ENCODE assay signal across 2 cellular contexts in genomic region chr16:1858189-1858588, GRCh38.
TF ChIP-seq lines count a peak whose summit lies in the region.

No MANE protein-coding gene starts in this region.

TF ChIP-seq in SK-N-SH treated with all-trans-retinoic acid at 6 μM for 48 hours, 23 proteins besides CTCF, POLR2A, EP300 and RAD21 (continued from another document):
- TF ChIP-seq, protein P1, sequence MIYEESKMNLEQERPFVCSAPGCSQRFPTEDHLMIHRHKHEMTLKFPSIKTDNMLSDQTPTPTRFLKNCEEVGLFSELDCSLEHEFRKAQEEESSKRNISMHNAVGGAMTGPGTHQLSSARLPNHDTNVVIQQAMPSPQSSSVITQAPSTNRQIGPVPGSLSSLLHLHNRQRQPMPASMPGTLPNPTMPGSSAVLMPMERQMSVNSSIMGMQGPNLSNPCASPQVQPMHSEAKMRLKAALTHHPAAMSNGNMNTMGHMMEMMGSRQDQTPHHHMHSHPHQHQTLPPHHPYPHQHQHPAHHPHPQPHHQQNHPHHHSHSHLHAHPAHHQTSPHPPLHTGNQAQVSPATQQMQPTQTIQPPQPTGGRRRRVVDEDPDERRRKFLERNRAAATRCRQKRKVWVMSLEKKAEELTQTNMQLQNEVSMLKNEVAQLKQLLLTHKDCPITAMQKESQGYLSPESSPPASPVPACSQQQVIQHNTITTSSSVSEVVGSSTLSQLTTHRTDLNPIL (CRISPR knock-in tag; IDR thresholded peaks at IDR 0.05; ENCODE audit: low read depth), result no peak
- TF ChIP-seq ZFP3 (CRISPR knock-in tag; IDR thresholded peaks at IDR 0.05), result no peak
- no peak for TF ChIP-seq ZNF565 (CRISPR knock-in tag; conservative IDR thresholded peaks at IDR 0.05; ENCODE audit: low read depth)
- no peak for TF ChIP-seq ZNF8 (CRISPR knock-in tag; IDR thresholded peaks at IDR 0.05)
- TF ChIP-seq ZNF70 (CRISPR knock-in tag; IDR thresholded peaks at IDR 0.05), result no peak
- no peak for TF ChIP-seq PPARA (CRISPR knock-in tag; IDR thresholded peaks at IDR 0.05; ENCODE audit: borderline replicate concordance)
- TF ChIP-seq TSHZ2 (CRISPR knock-in tag; IDR thresholded peaks at IDR 0.05), result no peak

TF ChIP-seq in SK-N-SH, 30 proteins besides CTCF, POLR2A, EP300 and RAD21 (continued from another document):
- TF ChIP-seq, protein P2, sequence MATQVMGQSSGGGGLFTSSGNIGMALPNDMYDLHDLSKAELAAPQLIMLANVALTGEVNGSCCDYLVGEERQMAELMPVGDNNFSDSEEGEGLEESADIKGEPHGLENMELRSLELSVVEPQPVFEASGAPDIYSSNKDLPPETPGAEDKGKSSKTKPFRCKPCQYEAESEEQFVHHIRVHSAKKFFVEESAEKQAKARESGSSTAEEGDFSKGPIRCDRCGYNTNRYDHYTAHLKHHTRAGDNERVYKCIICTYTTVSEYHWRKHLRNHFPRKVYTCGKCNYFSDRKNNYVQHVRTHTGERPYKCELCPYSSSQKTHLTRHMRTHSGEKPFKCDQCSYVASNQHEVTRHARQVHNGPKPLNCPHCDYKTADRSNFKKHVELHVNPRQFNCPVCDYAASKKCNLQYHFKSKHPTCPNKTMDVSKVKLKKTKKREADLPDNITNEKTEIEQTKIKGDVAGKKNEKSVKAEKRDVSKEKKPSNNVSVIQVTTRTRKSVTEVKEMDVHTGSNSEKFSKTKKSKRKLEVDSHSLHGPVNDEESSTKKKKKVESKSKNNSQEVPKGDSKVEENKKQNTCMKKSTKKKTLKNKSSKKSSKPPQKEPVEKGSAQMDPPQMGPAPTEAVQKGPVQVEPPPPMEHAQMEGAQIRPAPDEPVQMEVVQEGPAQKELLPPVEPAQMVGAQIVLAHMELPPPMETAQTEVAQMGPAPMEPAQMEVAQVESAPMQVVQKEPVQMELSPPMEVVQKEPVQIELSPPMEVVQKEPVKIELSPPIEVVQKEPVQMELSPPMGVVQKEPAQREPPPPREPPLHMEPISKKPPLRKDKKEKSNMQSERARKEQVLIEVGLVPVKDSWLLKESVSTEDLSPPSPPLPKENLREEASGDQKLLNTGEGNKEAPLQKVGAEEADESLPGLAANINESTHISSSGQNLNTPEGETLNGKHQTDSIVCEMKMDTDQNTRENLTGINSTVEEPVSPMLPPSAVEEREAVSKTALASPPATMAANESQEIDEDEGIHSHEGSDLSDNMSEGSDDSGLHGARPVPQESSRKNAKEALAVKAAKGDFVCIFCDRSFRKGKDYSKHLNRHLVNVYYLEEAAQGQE (IDR thresholded peaks at IDR 0.05; ENCODE audit: low read depth, low read length), result no peak
- TF ChIP-seq NFIC (IDR thresholded peaks at IDR 0.05; ENCODE audit: borderline replicate concordance), result no peak
- TF ChIP-seq, protein P3, sequence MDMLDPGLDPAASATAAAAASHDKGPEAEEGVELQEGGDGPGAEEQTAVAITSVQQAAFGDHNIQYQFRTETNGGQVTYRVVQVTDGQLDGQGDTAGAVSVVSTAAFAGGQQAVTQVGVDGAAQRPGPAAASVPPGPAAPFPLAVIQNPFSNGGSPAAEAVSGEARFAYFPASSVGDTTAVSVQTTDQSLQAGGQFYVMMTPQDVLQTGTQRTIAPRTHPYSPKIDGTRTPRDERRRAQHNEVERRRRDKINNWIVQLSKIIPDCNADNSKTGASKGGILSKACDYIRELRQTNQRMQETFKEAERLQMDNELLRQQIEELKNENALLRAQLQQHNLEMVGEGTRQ (IDR thresholded peaks at IDR 0.05; ENCODE audit: borderline replicate concordance, low read depth, low read length), result no peak
- TF ChIP-seq CHD2 (IDR thresholded peaks at IDR 0.05; ENCODE audit: low read length, partially characterized antibody), result no peak
- no peak for TF ChIP-seq FOXJ3 (CRISPR knock-in tag; IDR thresholded peaks at IDR 0.05)
- TF ChIP-seq, protein P4, sequence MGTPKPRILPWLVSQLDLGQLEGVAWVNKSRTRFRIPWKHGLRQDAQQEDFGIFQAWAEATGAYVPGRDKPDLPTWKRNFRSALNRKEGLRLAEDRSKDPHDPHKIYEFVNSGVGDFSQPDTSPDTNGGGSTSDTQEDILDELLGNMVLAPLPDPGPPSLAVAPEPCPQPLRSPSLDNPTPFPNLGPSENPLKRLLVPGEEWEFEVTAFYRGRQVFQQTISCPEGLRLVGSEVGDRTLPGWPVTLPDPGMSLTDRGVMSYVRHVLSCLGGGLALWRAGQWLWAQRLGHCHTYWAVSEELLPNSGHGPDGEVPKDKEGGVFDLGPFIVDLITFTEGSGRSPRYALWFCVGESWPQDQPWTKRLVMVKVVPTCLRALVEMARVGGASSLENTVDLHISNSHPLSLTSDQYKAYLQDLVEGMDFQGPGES (IDR thresholded peaks at IDR 0.05; ENCODE audit: low read depth, low read length), result no peak
- TF ChIP-seq MAX (IDR thresholded peaks at IDR 0.05; ENCODE audit: low read depth), result no peak
- no peak for TF ChIP-seq ELF1 (IDR thresholded peaks at IDR 0.05)
